16 cellular contexts compared by ENCODE assay signal in the genomic region with DNA sequence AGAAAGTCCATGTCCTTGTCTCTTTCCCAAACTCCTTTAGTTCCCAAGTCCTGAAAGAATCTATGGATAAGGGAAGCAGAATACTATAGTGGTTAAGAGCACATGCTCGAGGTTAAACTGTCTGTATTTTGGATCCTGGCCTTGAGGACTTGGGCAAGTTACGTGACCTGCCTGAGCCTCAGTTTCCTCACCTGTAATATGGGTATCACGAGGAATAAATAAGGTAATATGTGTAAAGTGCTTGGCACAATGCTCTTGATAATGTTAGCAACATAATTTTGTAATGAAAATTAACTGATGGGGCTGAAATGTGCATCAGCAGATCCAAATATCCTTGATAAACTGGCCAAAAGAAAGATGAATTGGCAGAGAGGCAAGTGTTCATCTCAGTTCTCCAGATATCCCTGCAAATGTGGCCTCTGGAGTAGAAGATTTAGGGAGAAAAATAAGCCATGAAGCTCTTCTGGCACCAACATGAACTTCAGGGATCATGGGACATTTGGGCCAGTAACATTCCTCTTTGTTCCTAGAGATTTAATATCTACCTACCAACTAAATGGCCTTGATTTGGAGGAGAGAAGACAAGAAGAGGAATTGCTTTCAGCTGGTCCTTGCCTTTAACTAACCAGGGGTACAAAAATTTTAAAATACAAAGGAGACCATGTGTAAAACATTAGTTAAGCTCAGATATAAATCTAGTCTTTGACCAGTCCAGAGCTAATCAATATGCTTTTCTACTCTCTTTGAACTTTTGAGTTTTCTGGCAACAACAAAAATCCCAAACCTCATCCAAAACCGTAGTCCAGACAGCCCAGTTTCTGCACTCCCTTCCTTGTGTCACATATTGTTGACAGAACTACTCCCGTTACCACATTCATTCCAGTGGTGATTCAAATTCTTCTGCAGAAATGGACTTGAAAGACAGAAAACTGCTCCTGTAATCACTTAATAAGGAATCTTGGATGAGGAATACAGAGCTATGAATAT. TPM values are rescaled to one million over a fixed set of nuclear protein-coding genes. Genes with fewer than 3 reads are reported as not detected.
DNase-seq lines count a peak whose midpoint lies in the region; ATAC-seq, FAIRE-seq and TF ChIP-seq lines count a peak whose summit lies in the region.
"Had no signal": no experiment of that assay in that cellular context is flagged by ENCODE, and none has a peak within 500 bp of the region (broad histone marks: within the 10 kb centered on the region; RNA-seq: fewer than 3 reads in every experiment).

No MANE protein-coding gene starts in this region.

- H3K4me1 ChIP-seq in A549, result peaks cover 45% of the 10 kb centered on the region

- FAIRE-seq in A549 (lab: Jason Lieb, UNC), result peak; percentile 93
- FAIRE-seq: D721Med had no signal

- TF ChIP-seq EP300 in A549 (IDR thresholded peaks at IDR 0.05), result no peak

- no peaks in the 10 kb centered on the region for H3K36me3 Mint-ChIP-seq in central memory CD8-positive, alpha-beta T cell (ENCODE audit: insufficient read depth)
- H3K36me3 Mint-ChIP-seq in mesothelial cell of epicardium, result no peaks in the 10 kb centered on the region

- H3K27ac ChIP-seq in A549 (peak overlapping the region in 1 of 2 experiments; percentile 46; a peak in 4 of 6 replicates), RWPE1 (no peak overlapping the region)

- POLR2A ChIA-PET in A549 (lab: Yijun Ruan, JAX) (interaction anchor here (2.9 kb wide), 1 partner anchor 17 kb away, joined by 12 read pairs; no protein-coding TSS in a partner anchor), RWPE1 (lab: Yijun Ruan, JAX; ENCODE audit: low non-redundant PET) (no interaction called here)

- H3K4me3 Mint-ChIP-seq in central memory CD8-positive, alpha-beta T cell, result no peak overlapping the region
- H3K4me3 Mint-ChIP-seq in mesothelial cell of epicardium, result no peak overlapping the region
- H3K4me3 Mint-ChIP-seq: activated T-cell treated with anti-CD3 and anti-CD28 coated beads, Interleukin-2, amount 50 U/mL, for 24 hours had no signal

- DNase-seq in A549 (ENCODE audit: low read depth in 1 of 2, low spot score in 1 of 2), result no peak
- DNase-seq in LHCN-M2 (ENCODE audit: low read depth), result peak; percentile 73
- DNase-seq in central memory CD8-positive, alpha-beta T cell (ENCODE audit: low spot score in 2 of 2), result no peak
- no peak for DNase-seq in mesothelial cell of epicardium (ENCODE audit: low spot score in 2 of 2, unreplicated experiment in 2 of 2)
- DNase-seq in activated CD4-positive, alpha-beta T cell treated with anti-CD3 and anti-CD28 coated beads for 4 hours, result no peak
- no peak for DNase-seq in RWPE1 (ENCODE audit: low spot score)
- DNase-seq in hepatic stellate cell (ENCODE audit: low spot score), result no peak
- DNase-seq: activated CD4-positive, alpha-beta T cell treated with anti-CD3 and anti-CD28 coated beads for 1 hour; activated T-cell treated with anti-CD3 and anti-CD28 coated beads, Interleukin-2, amount 50 U/mL, for 24 hours; amniotic stem cell; glutamatergic neuron; naive thymus-derived CD4-positive, alpha-beta T cell; NCI-H1092 treated with DMSO at 0.1 percent for 48 hours; substantia nigra had no signal

- no peak for TF ChIP-seq RAD21 in A549 (conservative IDR thresholded peaks at IDR 0.05 in 1 of 2, IDR thresholded peaks at IDR 0.05 in 1 of 2)

- H3K9me3 ChIP-seq in A549, result peaks cover 9% of the 10 kb centered on the region; the same call in 2 of the 3 replicates

- H3K4me2 ChIP-seq in A549, result peak overlapping the region; percentile 60

- H3K27me3 Mint-ChIP-seq in central memory CD8-positive, alpha-beta T cell, result no peaks in the 10 kb centered on the region
- no peaks in the 10 kb centered on the region for H3K27me3 Mint-ChIP-seq in mesothelial cell of epicardium (ENCODE audit: low read depth)
- H3K27me3 Mint-ChIP-seq: activated T-cell treated with anti-CD3 and anti-CD28 coated beads, Interleukin-2, amount 50 U/mL, for 24 hours had no signal

- peaks cover 2% of the 10 kb centered on the region for H3K9me3 Mint-ChIP-seq in central memory CD8-positive, alpha-beta T cell
- no peaks in the 10 kb centered on the region for H3K9me3 Mint-ChIP-seq in mesothelial cell of epicardium

- H3K27ac Mint-ChIP-seq in central memory CD8-positive, alpha-beta T cell (ENCODE audit: low read depth), result peak overlapping the region; percentile 20
- H3K27ac Mint-ChIP-seq in mesothelial cell of epicardium, result peak overlapping the region; percentile 14
- H3K27ac Mint-ChIP-seq: activated T-cell treated with anti-CD3 and anti-CD28 coated beads, Interleukin-2, amount 50 U/mL, for 24 hours had no signal

- ATAC-seq in A549 (0 out of 6 replicates have a peak, but pooled peaks of 1 of the 2 experiments have one; percentile 6), HG03439 (IDR thresholded peaks at IDR 0.05; ENCODE audit: unreplicated experiment) (no peak)
- no peak for ATAC-seq in central memory CD8-positive, alpha-beta T cell (replicated peaks; ENCODE audit: extremely low read depth, poor library complexity, severe bottlenecking)
- ATAC-seq: naive thymus-derived CD4-positive, alpha-beta T cell had no signal

- peaks cover 47% of the 10 kb centered on the region for H3K4me1 Mint-ChIP-seq in central memory CD8-positive, alpha-beta T cell
- H3K4me1 Mint-ChIP-seq in mesothelial cell of epicardium, result peaks cover 38% of the 10 kb centered on the region

- TF ChIP-seq POLR2A in A549 (IDR thresholded peaks at IDR 0.05; ENCODE audit: low read length), result no peak

- H3K4me3 ChIP-seq in A549, result no peak overlapping the region

- CTCF ChIA-PET in A549 (lab: Yijun Ruan, JAX) (interaction anchor here (1.0 to 3.8 kb wide), 8 partner anchors 9 to 547 kb away, joined by 3 to 21 read pairs (median 4); no protein-coding TSS in a partner anchor), RWPE1 (lab: Yijun Ruan, JAX) (interaction anchor here (0.6 to 0.7 kb wide), 2 partner anchors 45 to 63 kb away, joined by 3 to 5 read pairs; no protein-coding TSS in a partner anchor)

- TF ChIP-seq CTCF in A549 (IDR thresholded peaks at IDR 0.05), result no peak
- no peak for TF ChIP-seq CTCF in mesothelial cell of epicardium (IDR thresholded peaks at IDR 0.05; ENCODE audit: unreplicated experiment)
- no peak for TF ChIP-seq CTCF in RWPE1 (conservative IDR thresholded peaks at IDR 0.05; ENCODE audit: low read depth)

- 62% methylated on average over 5 of the region's 5 CpGs for WGBS in A549 (ENCODE audit: missing lambda C conversion rate)

TF ChIP-seq in A549, 52 proteins besides CTCF, POLR2A, EP300 and RAD21:
- TF ChIP-seq CHD2 (IDR thresholded peaks at IDR 0.05; ENCODE audit: low read length, partially characterized antibody), result no peak
- TF ChIP-seq HOXA7 (CRISPR knock-in tag; IDR thresholded peaks at IDR 0.05), result no peak
- TF ChIP-seq FOXS1 (CRISPR knock-in tag; IDR thresholded peaks at IDR 0.05), result no peak
- TF ChIP-seq BHLHE40 (IDR thresholded peaks at IDR 0.05; ENCODE audit: low read depth, low read length), result no peak

RNA-seq across cellular contexts. Expression of a gene that starts 52.7 kb away (rescaled TPM):
- 115 and 130 TPM in 2 replicates for polyA plus RNA-seq in A549 (2011; rRNA removed)
- polyA plus RNA-seq in A549 (2012; cell fraction: cytosol; rRNA removed), result 23.2 and 24.9 TPM in 2 replicates
- polyA plus RNA-seq in A549 (2012; cell fraction: nucleus; rRNA removed), result 20.9 and 29.1 TPM in 2 replicates
- 34.6 to 39.0 TPM (median 36.3 TPM) in 3 replicates for polyA plus RNA-seq in A549 (2017; fragmentation: RNase III; extraction: RNeasy Plus Mini Kit Qiagen cat#74134 plus additional on column Dnase treatment)
- 88.9 and 93.5 TPM in 2 replicates for polyA minus RNA-seq in A549 (2011; rRNA and poly(A)+ RNA removed)
- total RNA-seq in LHCN-M2 (2014; rRNA removed), result 39.9 and 48.9 TPM in 2 replicates
- 16.5 TPM for polyA plus RNA-seq in LHCN-M2 (2012)
- total RNA-seq in mesothelial cell of epicardium, result 93.4 to 97.2 TPM (median 95.6 TPM) in 3 replicates
